Comparison of ENCODE assay signal across 8 cellular contexts in genomic region chr16:30903596-30903995, GRCh38. TPM values are rescaled to one million over a fixed set of nuclear protein-coding genes. Genes with fewer than 3 reads are reported as not detected.
DNase-seq lines count a peak whose midpoint lies in the region; ATAC-seq and TF ChIP-seq lines count a peak whose summit lies in the region.

No MANE protein-coding gene starts in this region.

- H3K4me3 Mint-ChIP-seq in HFFc6, result no peak overlapping the region
- H3K4me3 Mint-ChIP-seq in T-helper 1 cell treated with Interleukin-12 subunit alpha and Interleukin-12 subunit beta and Interleukin-4 antibody, amounts not matched to agents 30 μg/mL and 1 μg/mL, for 36 hours, result peak overlapping the region; percentile 48
- peak overlapping the region; percentile 87 for H3K4me3 Mint-ChIP-seq in stimulated activated effector memory CD8-positive, alpha-beta T cell treated with anti-CD3 and anti-CD28 coated beads, Interleukin-12 subunit alpha, Interleukin-12 subunit beta, amount 100 ng/mL, for 72 hours

- peaks cover 0 to 36% (median 11%) of the 10 kb centered on the region in 3 donors for H3K4me1 ChIP-seq in gastroesophageal sphincter

- no peak for TF ChIP-seq EP300 in gastroesophageal sphincter (IDR thresholded peaks at IDR 0.05)

- no peaks in the 10 kb centered on the region for H3K9me3 Mint-ChIP-seq in HFFc6
- peaks cover 4% of the 10 kb centered on the region for H3K9me3 Mint-ChIP-seq in T-helper 1 cell treated with Interleukin-12 subunit alpha and Interleukin-12 subunit beta and Interleukin-4 antibody, amounts not matched to agents 30 μg/mL and 1 μg/mL, for 36 hours
- H3K9me3 Mint-ChIP-seq in stimulated activated effector memory CD8-positive, alpha-beta T cell treated with anti-CD3 and anti-CD28 coated beads, Interleukin-12 subunit alpha, Interleukin-12 subunit beta, amount 100 ng/mL, for 72 hours, result peaks cover 3% of the 10 kb centered on the region

- TF ChIP-seq POLR2A in gastroesophageal sphincter (IDR thresholded peaks at IDR 0.05), result no peak

- peak overlapping the region in 3 of 4 donors; percentile 54 to 93 (median 91) for H3K27ac ChIP-seq in gastroesophageal sphincter

- no peaks in the 10 kb centered on the region for H3K27me3 ChIP-seq in gastroesophageal sphincter

- H3K27me3 Mint-ChIP-seq in HFFc6 (ENCODE audit: insufficient read depth), result no peaks in the 10 kb centered on the region; the same call in 1 of the 2 replicates
- no peaks in the 10 kb centered on the region for H3K27me3 Mint-ChIP-seq in T-helper 1 cell treated with Interleukin-12 subunit alpha and Interleukin-12 subunit beta and Interleukin-4 antibody, amounts not matched to agents 30 μg/mL and 1 μg/mL, for 36 hours (ENCODE audit: low read depth)

- no peak for TF ChIP-seq CTCF in HFFc6 (IDR thresholded peaks at IDR 0.05)
- no peak for TF ChIP-seq CTCF in gastroesophageal sphincter (IDR thresholded peaks at IDR 0.05)

- 40 to 71% methylated on average over 2 to 3 of the region's 4 CpGs for WGBS in gastroesophageal sphincter (ENCODE audit: low coverage in 1 of 2), 2 donors

- DNase-seq in HFFc6 (no peak), D341Med (ENCODE audit: low spot score) (no peak)
- DNase-seq in stimulated activated effector memory CD8-positive, alpha-beta T cell treated with anti-CD3 and anti-CD28 coated beads, Interleukin-12 subunit alpha, Interleukin-12 subunit beta, amount 100 ng/mL, for 72 hours (ENCODE audit: low spot score in 2 of 2), result no peak

- H3K27ac Mint-ChIP-seq in HFFc6, result peak overlapping the region; percentile 86
- peak overlapping the region; percentile 97 for H3K27ac Mint-ChIP-seq in T-helper 1 cell treated with Interleukin-12 subunit alpha and Interleukin-12 subunit beta and Interleukin-4 antibody, amounts not matched to agents 30 μg/mL and 1 μg/mL, for 36 hours
- H3K27ac Mint-ChIP-seq in stimulated activated effector memory CD8-positive, alpha-beta T cell treated with anti-CD3 and anti-CD28 coated beads, Interleukin-12 subunit alpha, Interleukin-12 subunit beta, amount 100 ng/mL, for 72 hours, result peak overlapping the region; percentile 93

- H3K36me3 ChIP-seq in gastroesophageal sphincter, result peaks cover 0 to 7% of the 10 kb centered on the region in 2 donors

- no peaks in the 10 kb centered on the region for H3K9me3 ChIP-seq in gastroesophageal sphincter

- H3K36me3 Mint-ChIP-seq in HFFc6 (ENCODE audit: low read depth), result peaks cover 10% of the 10 kb centered on the region
- peaks cover 4% of the 10 kb centered on the region for H3K36me3 Mint-ChIP-seq in T-helper 1 cell treated with Interleukin-12 subunit alpha and Interleukin-12 subunit beta and Interleukin-4 antibody, amounts not matched to agents 30 μg/mL and 1 μg/mL, for 36 hours (ENCODE audit: low read depth)
- peaks cover 4% of the 10 kb centered on the region for H3K36me3 Mint-ChIP-seq in stimulated activated effector memory CD8-positive, alpha-beta T cell treated with anti-CD3 and anti-CD28 coated beads, Interleukin-12 subunit alpha, Interleukin-12 subunit beta, amount 100 ng/mL, for 72 hours

- peaks cover 17% of the 10 kb centered on the region for H3K4me1 Mint-ChIP-seq in HFFc6 (ENCODE audit: low read depth)
- peaks cover 27% of the 10 kb centered on the region for H3K4me1 Mint-ChIP-seq in T-helper 1 cell treated with Interleukin-12 subunit alpha and Interleukin-12 subunit beta and Interleukin-4 antibody, amounts not matched to agents 30 μg/mL and 1 μg/mL, for 36 hours (ENCODE audit: low read depth)
- peaks cover 34% of the 10 kb centered on the region for H3K4me1 Mint-ChIP-seq in stimulated activated effector memory CD8-positive, alpha-beta T cell treated with anti-CD3 and anti-CD28 coated beads, Interleukin-12 subunit alpha, Interleukin-12 subunit beta, amount 100 ng/mL, for 72 hours

- ATAC-seq in gastroesophageal sphincter (peak; percentile 11), GM19351 (IDR thresholded peaks at IDR 0.05; ENCODE audit: unreplicated experiment) (no peak), HG03439 (IDR thresholded peaks at IDR 0.05; ENCODE audit: unreplicated experiment) (no peak), GM18520 (IDR thresholded peaks at IDR 0.05; ENCODE audit: unreplicated experiment) (no peak)
- no peak for ATAC-seq in stimulated activated effector memory CD8-positive, alpha-beta T cell treated with anti-CD3 and anti-CD28 coated beads, Interleukin-12 subunit alpha, Interleukin-12 subunit beta, amount 100 ng/mL, for 72 hours

- no peak overlapping the region for H3K4me3 ChIP-seq in gastroesophageal sphincter

RNA-seq across cellular contexts. Expression of gene CTF1, which starts 7.2 kb away (rescaled TPM):
- total RNA-seq in HFFc6 (2021; fragmentation: NEBNext Ultra II Directional; extraction: Animal tissue kit (Norgen Biotek cat#: 25700)), result 10 to 100 TPM; 12.0 to 16.3 (median 14.0) TPM
- 10 to 100 TPM in 1 of 4 donors, 1 to 10 TPM in 3; 5.1 to 14.6 (median 6.2) TPM for total RNA-seq in gastroesophageal sphincter

RNA-seq across cellular contexts. Expression of gene BCL7C, which starts 9.7 kb away (rescaled TPM):
- total RNA-seq in HFFc6 (2021; fragmentation: NEBNext Ultra II Directional; extraction: Animal tissue kit (Norgen Biotek cat#: 25700)), result 10 to 100 TPM; 42.7 to 52.7 (median 48.4) TPM
- 10 to 100 TPM; 39.2 to 48.7 (median 42.0) TPM for total RNA-seq in gastroesophageal sphincter

RNA-seq across cellular contexts. Expression of gene FBXL19, which starts 19.8 kb away (rescaled TPM):
- total RNA-seq in HFFc6 (2021; fragmentation: NEBNext Ultra II Directional; extraction: Animal tissue kit (Norgen Biotek cat#: 25700)), result 10 to 100 TPM; 21.9 to 25.8 (median 23.4) TPM
- total RNA-seq in gastroesophageal sphincter, result 10 to 100 TPM in 3 of 4 donors, 1 to 10 TPM in 1; 10.0 to 23.5 (median 11.9) TPM

RNA-seq across cellular contexts. Expression of gene ORAI3, which starts 45.3 kb away (rescaled TPM):
- 10 to 100 TPM; 15.2 to 26.2 (median 18.4) TPM for total RNA-seq in HFFc6 (2021; fragmentation: NEBNext Ultra II Directional; extraction: Animal tissue kit (Norgen Biotek cat#: 25700))
- 10 to 100 TPM; 23.7 to 51.5 (median 40.0) TPM for total RNA-seq in gastroesophageal sphincter

RNA-seq across cellular contexts. Expression of gene SETD1A, which starts 54.0 kb away (rescaled TPM):
- 10 to 100 TPM; 13.4 to 15.8 (median 14.4) TPM for total RNA-seq in HFFc6 (2021; fragmentation: NEBNext Ultra II Directional; extraction: Animal tissue kit (Norgen Biotek cat#: 25700))
- total RNA-seq in gastroesophageal sphincter, result 10 to 100 TPM in 2 of 4 donors, 1 to 10 TPM in 2; 5.5 to 12.9 (median 10.1) TPM
